In the genomic region with DNA sequence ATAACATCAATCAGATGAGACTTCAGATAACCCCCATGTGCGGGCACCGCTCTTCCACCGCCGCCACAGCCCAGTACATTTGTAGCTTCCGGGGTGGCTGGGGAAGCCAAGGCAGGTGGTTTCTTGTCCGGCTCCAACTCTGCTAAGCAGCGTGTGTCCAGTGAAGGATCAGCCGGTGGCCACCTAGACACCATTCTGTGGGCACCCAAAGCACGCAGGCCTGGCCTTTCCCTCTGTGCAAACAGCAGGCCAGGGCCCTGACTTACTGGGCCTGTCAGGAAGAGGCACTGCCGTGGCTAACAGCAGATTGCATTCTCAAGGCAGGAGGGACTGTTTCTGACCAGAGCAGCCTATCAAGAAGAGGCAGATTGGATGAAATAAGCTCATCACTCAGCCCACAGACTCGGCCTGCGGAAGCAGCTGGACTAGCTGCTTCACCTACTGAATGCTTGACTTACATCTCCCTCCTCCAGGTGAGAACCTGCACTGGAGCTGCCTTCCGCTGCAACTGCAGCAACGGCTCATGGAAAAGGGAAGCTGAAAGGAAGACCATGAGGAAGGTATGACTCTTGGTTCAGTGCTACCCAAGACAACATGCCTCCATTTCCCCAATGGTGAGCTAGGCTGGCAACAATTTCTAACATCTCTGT, we compare ENCODE assay signal across 1 cellular context.
A peak's percentile ranks its signal among the peaks of the same experiment; 100 is the strongest.
TF ChIP-seq lines count a peak whose summit lies in the region.

No MANE protein-coding gene starts in this region.

TF ChIP-seq in PFSK-1, 5 proteins besides CTCF, POLR2A, EP300 and RAD21 (continued from another document):
- TF ChIP-seq, protein P1, sequence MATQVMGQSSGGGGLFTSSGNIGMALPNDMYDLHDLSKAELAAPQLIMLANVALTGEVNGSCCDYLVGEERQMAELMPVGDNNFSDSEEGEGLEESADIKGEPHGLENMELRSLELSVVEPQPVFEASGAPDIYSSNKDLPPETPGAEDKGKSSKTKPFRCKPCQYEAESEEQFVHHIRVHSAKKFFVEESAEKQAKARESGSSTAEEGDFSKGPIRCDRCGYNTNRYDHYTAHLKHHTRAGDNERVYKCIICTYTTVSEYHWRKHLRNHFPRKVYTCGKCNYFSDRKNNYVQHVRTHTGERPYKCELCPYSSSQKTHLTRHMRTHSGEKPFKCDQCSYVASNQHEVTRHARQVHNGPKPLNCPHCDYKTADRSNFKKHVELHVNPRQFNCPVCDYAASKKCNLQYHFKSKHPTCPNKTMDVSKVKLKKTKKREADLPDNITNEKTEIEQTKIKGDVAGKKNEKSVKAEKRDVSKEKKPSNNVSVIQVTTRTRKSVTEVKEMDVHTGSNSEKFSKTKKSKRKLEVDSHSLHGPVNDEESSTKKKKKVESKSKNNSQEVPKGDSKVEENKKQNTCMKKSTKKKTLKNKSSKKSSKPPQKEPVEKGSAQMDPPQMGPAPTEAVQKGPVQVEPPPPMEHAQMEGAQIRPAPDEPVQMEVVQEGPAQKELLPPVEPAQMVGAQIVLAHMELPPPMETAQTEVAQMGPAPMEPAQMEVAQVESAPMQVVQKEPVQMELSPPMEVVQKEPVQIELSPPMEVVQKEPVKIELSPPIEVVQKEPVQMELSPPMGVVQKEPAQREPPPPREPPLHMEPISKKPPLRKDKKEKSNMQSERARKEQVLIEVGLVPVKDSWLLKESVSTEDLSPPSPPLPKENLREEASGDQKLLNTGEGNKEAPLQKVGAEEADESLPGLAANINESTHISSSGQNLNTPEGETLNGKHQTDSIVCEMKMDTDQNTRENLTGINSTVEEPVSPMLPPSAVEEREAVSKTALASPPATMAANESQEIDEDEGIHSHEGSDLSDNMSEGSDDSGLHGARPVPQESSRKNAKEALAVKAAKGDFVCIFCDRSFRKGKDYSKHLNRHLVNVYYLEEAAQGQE (IDR thresholded peaks at IDR 0.05; ENCODE audit: insufficient read depth in 1 of 2, low read depth in 2 of 2, low read length in 2 of 2) = 0 out of 4 replicates have a peak, but pooled peaks of 1 of the 2 experiments have one; percentile 9
